ENCODE assay signal across 8 cellular contexts in genomic region chr2:151260492-151261239, GRCh38. TPM values are rescaled to one million over a fixed set of nuclear protein-coding genes. Genes with fewer than 3 reads are reported as not detected.
DNase-seq lines count a peak whose midpoint lies in the region; ATAC-seq, FAIRE-seq and TF ChIP-seq lines count a peak whose summit lies in the region.

No MANE protein-coding gene starts in this region.

- H2AK5ac ChIP-seq in trophoblast cell (ENCODE audit: low read length): no peak overlapping the region

- H3K36me3 ChIP-seq in SJSA1: peaks cover 5% of the 10 kb centered on the region
- no peaks in the 10 kb centered on the region for H3K36me3 ChIP-seq in esophagus (ENCODE audit: control insufficient read depth in 2 of 2, insufficient read depth in 2 of 2, low read length in 1 of 2)
- H3K36me3 ChIP-seq in trophoblast cell (ENCODE audit: control insufficient read depth in 1 of 2, insufficient read depth in 2 of 2, low read length in 2 of 2): no peaks in the 10 kb centered on the region

- no peak overlapping the region for H2BK5ac ChIP-seq in trophoblast cell (ENCODE audit: low read depth, low read length, poor library complexity)

- H3K27me3 ChIP-seq in SJSA1 (replicated peaks) (no peaks in the 10 kb centered on the region), esophagus (ENCODE audit: control insufficient read depth in 1 of 2, insufficient read depth in 2 of 2, low read length in 2 of 2) (no peaks in the 10 kb centered on the region), trophoblast cell (ENCODE audit: insufficient read depth, low read length) (no peaks in the 10 kb centered on the region)

- peak in 4 of 6 experiments; percentile 14 to 84 (median 63) for DNase-seq in stimulated activated naive CD4-positive, alpha-beta T cell (lab: John Stamatoyannopoulos, UW)
- DNase-seq in stimulated activated naive CD4-positive, alpha-beta T cell treated with Interleukin-2 at 50 U/mL for 16 hours (lab: John Stamatoyannopoulos, UW): no peak
- DNase-seq in SJSA1 (ENCODE audit: low read depth in 1 of 2, low spot score in 2 of 2) (no peak), trophoblast cell (no peak), H54 (ENCODE audit: insufficient read length, low spot score) (no peak), AG08396 (ENCODE audit: low spot score) (no peak)

- H4K91ac ChIP-seq in trophoblast cell (ENCODE audit: low read depth, low read length): no peak overlapping the region

- no peaks in the 10 kb centered on the region for H3K79me2 ChIP-seq in trophoblast cell (ENCODE audit: control insufficient read depth, insufficient read depth, low read length, poor library complexity)

- peaks cover 6% of the 10 kb centered on the region for H3K79me1 ChIP-seq in trophoblast cell (ENCODE audit: low read length)

- H3K9ac ChIP-seq in trophoblast cell (ENCODE audit: low read length): peak overlapping the region; percentile 43

- H3K4me1 ChIP-seq in SJSA1 (replicated peaks): peaks cover 20% of the 10 kb centered on the region
- no peaks in the 10 kb centered on the region for H3K4me1 ChIP-seq in esophagus (ENCODE audit: control insufficient read depth in 2 of 2, insufficient read depth in 2 of 2, low read length in 1 of 2)
- H3K4me1 ChIP-seq in trophoblast cell (ENCODE audit: control insufficient read depth in 1 of 2, insufficient read depth in 2 of 2, low read length in 2 of 2): peaks cover 0 to 4% of the 10 kb centered on the region in 2 experiments

- H3K14ac ChIP-seq in trophoblast cell (ENCODE audit: low read length): peak overlapping the region; percentile 50

- no peak overlapping the region for H2BK12ac ChIP-seq in trophoblast cell (ENCODE audit: low read length)

- H4K12ac ChIP-seq in trophoblast cell (ENCODE audit: low read depth, low read length): no peak overlapping the region

- H3K4me2 ChIP-seq in trophoblast cell (ENCODE audit: low read length): peak overlapping the region; percentile 82

- H2BK120ac ChIP-seq in trophoblast cell (ENCODE audit: insufficient read depth, low read length, poor library complexity): no peak overlapping the region

- H4K8ac ChIP-seq in trophoblast cell (ENCODE audit: low read depth, low read length): peak overlapping the region; percentile 5

- peak; percentile 18 for ATAC-seq in HG03025 (IDR thresholded peaks at IDR 0.05; ENCODE audit: low FRiP score, unreplicated experiment)

- H3K9me3 ChIP-seq in SJSA1 (replicated peaks) (no peaks in the 10 kb centered on the region), esophagus (ENCODE audit: control insufficient read depth in 2 of 2, insufficient read depth in 1 of 2, low read depth in 1 of 2, low read length in 1 of 2) (no peaks in the 10 kb centered on the region), trophoblast cell (ENCODE audit: insufficient read depth, low read depth, low read length) (no peaks in the 10 kb centered on the region)

- H3K4me3 ChIP-seq in SJSA1: peak overlapping the region; percentile 79
- peak overlapping the region; percentile 94 for H3K4me3 ChIP-seq in esophagus (ENCODE audit: low read depth in 1 of 2, low read length in 2 of 2)
- no peak overlapping the region for H3K4me3 ChIP-seq in trophoblast cell (ENCODE audit: low read depth, low read length)

- H3K23ac ChIP-seq in trophoblast cell (ENCODE audit: low read length): no peak overlapping the region

- no peak overlapping the region for H3K4ac ChIP-seq in trophoblast cell (ENCODE audit: low read depth, low read length)

- H3K18ac ChIP-seq in trophoblast cell (ENCODE audit: low read length): no peak overlapping the region

- WGBS in esophagus, 2 donors: 8 to 10% methylated on average over 12 of the region's 12 CpGs
- no CpG with 5 or more reads among the region's 12 CpGs for WGBS in trophoblast cell (ENCODE audit: extremely low coverage, insufficient coverage, insufficient read length)

- TF ChIP-seq POLR2A in H54 (IDR thresholded peaks at IDR 0.05; ENCODE audit: low read depth, low read length): no peak

- H2AFZ ChIP-seq in trophoblast cell (ENCODE audit: insufficient read depth, low read length, poor library complexity): peak overlapping the region; percentile 61

- H3K27ac ChIP-seq in SJSA1 (peak overlapping the region; percentile 81), esophagus (ENCODE audit: low read depth in 2 of 2, low read length in 1 of 2) (peak overlapping the region; percentile 96 to 97), trophoblast cell (ENCODE audit: low read depth, low read length) (no peak overlapping the region)

- FAIRE-seq in H54 (lab: Jason Lieb, UNC): no peak

RNA-seq across cellular contexts. Expression of gene RBM43, which starts 1.0 kb away (rescaled TPM):
- 1.7 and 3.7 TPM in 2 replicates for total RNA-seq in SJSA1 (2014; rRNA removed; shearing (Covaris generic))
- polyA plus RNA-seq in esophagus: 1 to 10 TPM; 1.6 to 1.7 TPM
- polyA plus RNA-seq in trophoblast cell (2013): 0.83 and 1.0 TPM in 2 replicates

RNA-seq across cellular contexts. Expression of gene NMI, which starts 28.8 kb away (rescaled TPM):
- 15.3 and 25.8 TPM in 2 replicates for total RNA-seq in SJSA1 (2014; rRNA removed; shearing (Covaris generic))
- polyA plus RNA-seq in esophagus: 10 to 100 TPM in 1 of 2 donors, 1 to 10 TPM in 1; 7.6 to 10.5 TPM
- 3.6 and 4.0 TPM in 2 replicates for polyA plus RNA-seq in trophoblast cell (2013)

Comparison
In these comparisons a context has a peak if more than half of its experiments do, and no peak if none do; other contexts are left out.
1. DNase-seq: peak in stimulated activated naive CD4-positive, alpha-beta T cell (4 of 6); none in stimulated activated naive CD4-positive, alpha-beta T cell treated with Interleukin-2 at 50 U/mL for 16 hours (single experiment), SJSA1 (0 of 2), trophoblast cell (0 of 2), H54 (single experiment) and AG08396 (single experiment).